ENCODE assay signal across 7 cellular contexts in the genomic region with DNA sequence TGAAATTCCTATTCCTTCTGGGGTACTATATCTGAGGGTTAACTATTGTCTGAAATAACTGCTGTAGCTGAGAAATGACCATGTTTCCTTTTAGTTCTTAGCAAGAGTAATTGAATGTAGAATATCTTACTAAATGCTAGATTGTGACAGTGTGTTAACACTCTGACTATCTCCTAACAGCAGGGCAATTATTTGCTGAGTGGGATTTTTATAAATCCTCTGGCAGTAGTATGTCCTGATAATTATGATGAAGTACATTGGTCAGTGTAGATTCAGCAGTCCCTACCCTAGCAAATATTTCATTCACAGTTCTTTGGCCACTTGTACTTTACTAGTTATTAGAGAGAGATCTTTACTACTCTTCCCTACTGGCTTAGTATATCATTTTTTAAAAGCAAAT.
"Had no signal": no experiment of that assay in that cellular context is flagged by ENCODE, and none has a peak within 500 bp of the region (broad histone marks: within the 10 kb centered on the region; RNA-seq: fewer than 3 reads in every experiment).

No MANE protein-coding gene starts in this region.

- H2AFZ ChIP-seq: GM23338 had no signal

- H3K27ac ChIP-seq: HL-60 had no signal

- FAIRE-seq: H1, H54 had no signal

- ATAC-seq: GM23338 had no signal

- H3K4me2 ChIP-seq: GM23338 had no signal

- H3K4me3 ChIP-seq: GM23338 had no signal

- DNase-seq: H9, HCEC 1CT, KG1 had no signal
